15 cellular contexts compared by ENCODE assay signal in genomic region chr4:99586747-99587146, GRCh38. TPM values are rescaled to one million over a fixed set of nuclear protein-coding genes. Genes with fewer than 3 reads are reported as not detected.
"Had no signal": no experiment of that assay in that cellular context is flagged by ENCODE, and none has a peak within 500 bp of the region (broad histone marks: within the 10 kb centered on the region; RNA-seq: fewer than 3 reads in every experiment).

No MANE protein-coding gene starts in this region.

- H3K4me3 ChIP-seq: breast epithelium, gastrocnemius medialis had no signal

- H3K36me3 ChIP-seq: breast epithelium, gastrocnemius medialis had no signal

- H3K27ac ChIP-seq: breast epithelium, gastrocnemius medialis had no signal

- DNase-seq: activated CD4-positive, alpha-beta T cell treated with anti-CD3 and anti-CD28 coated beads for 1 hour; activated CD8-positive, alpha-beta memory T cell treated with anti-CD3 and anti-CD28 coated beads for 24 hours; activated gamma-delta T cell; effector CD4-positive, alpha-beta T cell; gastrocnemius medialis; head of caudate nucleus; immature natural killer cell; mesenchymal stem cell; naive thymus-derived CD8-positive, alpha-beta T cell; stimulated activated CD4-positive, alpha-beta T cell treated with anti-CD3 and anti-CD28 coated beads, Interleukin-1b, Interleukin-23, amount 100 ng/mL, for 48 hours; stimulated activated naive CD8-positive, alpha-beta T cell treated with anti-CD3 and anti-CD28 coated beads, Interleukin-15, Interleukin-2, amounts not matched to agents 100 U/mL and 50 U/mL, for 24 hours had no signal

- H3K9me3 ChIP-seq: breast epithelium, gastrocnemius medialis had no signal

- H3K27me3 ChIP-seq: gastrocnemius medialis had no signal

- H3K4me1 ChIP-seq: breast epithelium had no signal

- ATAC-seq: esophagus mucosa; gastrocnemius medialis; naive thymus-derived CD8-positive, alpha-beta T cell; sciatic nerve; stimulated activated naive CD8-positive, alpha-beta T cell treated with anti-CD3 and anti-CD28 coated beads, Interleukin-15, Interleukin-2, amounts not matched to agents 100 U/mL and 50 U/mL, for 24 hours had no signal

RNA-seq across cellular contexts. Expression of gene MTTP, which starts 12.1 kb away (rescaled TPM):
- total RNA-seq: esophagus mucosa, osteocyte had no signal
